Comparison of ENCODE assay signal across 8 cellular contexts in the genomic region with DNA sequence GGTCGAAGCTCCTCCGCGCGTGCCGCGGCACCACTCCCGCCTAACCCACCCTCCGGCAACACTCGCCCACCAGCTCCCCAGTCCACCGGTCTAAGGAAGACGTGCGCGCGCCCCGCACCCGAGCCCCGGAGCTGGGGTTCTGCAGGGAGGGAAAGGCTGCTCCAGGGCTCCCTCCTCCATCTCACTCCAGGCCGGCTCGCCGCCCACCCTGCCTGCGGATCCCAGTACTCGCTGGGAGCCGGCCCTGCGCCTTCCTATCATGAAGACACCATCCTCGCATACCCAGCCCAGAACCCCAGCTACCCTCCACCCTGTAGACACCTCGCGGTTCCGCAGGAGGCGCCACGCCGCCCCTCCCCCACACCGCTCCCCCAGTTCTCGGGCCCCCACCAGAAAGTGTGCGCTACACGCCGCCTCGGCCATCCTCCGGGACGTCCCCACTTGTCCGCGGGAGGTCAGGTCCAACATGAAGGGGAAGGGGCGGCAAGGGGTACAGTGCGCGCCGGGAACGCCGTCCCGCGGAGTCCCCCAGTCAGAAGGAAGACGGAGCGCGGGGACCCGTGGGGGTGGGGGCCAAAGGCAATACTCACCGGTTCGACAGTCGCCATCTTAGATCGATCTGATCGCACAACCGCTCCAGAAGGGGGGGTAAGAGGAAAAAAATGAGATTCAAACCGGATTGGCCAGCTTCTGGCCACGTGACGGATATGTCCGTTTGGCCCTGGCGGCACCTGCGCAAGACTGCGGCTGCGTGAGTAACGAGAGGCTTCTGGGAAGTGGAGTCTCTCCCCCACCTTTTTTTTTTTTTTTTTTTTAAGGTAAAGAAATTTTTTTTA. TPM values are rescaled to one million over a fixed set of nuclear protein-coding genes. Genes with fewer than 3 reads are reported as not detected.
DNase-seq lines count a peak whose midpoint lies in the region; ATAC-seq and TF ChIP-seq lines count a peak whose summit lies in the region.

A gene with protein sequence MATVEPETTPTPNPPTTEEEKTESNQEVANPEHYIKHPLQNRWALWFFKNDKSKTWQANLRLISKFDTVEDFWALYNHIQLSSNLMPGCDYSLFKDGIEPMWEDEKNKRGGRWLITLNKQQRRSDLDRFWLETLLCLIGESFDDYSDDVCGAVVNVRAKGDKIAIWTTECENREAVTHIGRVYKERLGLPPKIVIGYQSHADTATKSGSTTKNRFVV (minus strand): TSS at position 629 of the 836 bp plus-strand sequence. CDS start 21 bp downstream, at position 608.

- CTCF ChIA-PET in activated B cell treated with CpG ODN at 0.5 μM for 24 hours (lab: Charles Lee) = interaction anchor here (1.3 to 4.1 kb wide), 3 partner anchors 11 to 780 kb away, joined by 3 to 25 read pairs (median 6); a partner anchor contains a TSS

- POLR2A ChIA-PET in activated B cell treated with CpG ODN at 0.5 μM for 24 hours (lab: Charles Lee) = interaction anchor here (0.5 to 5.1 kb wide), 34 partner anchors 8 to 924 kb away, joined by 3 to 102 read pairs (median 7); a partner anchor contains a TSS

- WGBS in spleen, 5 donors = 0 to 2% (median 0%) methylated on average over 45 to 68 of the region's 68 CpGs

- peak within 1 kb of the TSS; percentile 96 for H3K4me3 Mint-ChIP-seq in activated B cell treated with CpG ODN at 0.5 μM for 24 hours

- H3K4me1 ChIP-seq in spleen = peaks cover 25 to 74% (median 56%) of the 10 kb centered on the region in 6 donors

- peak; percentile 12 for TF ChIP-seq CTCF in AG09309 (IDR thresholded peaks at IDR 0.05; ENCODE audit: control insufficient read depth, insufficient read depth, low read depth, low read length, missing control alignments)
- no peak for TF ChIP-seq CTCF in activated B cell treated with CpG ODN at 0.5 μM for 24 hours (IDR thresholded peaks at IDR 0.05)
- peak in 6 of 11 experiments; percentile 10 to 44 (median 24) for TF ChIP-seq CTCF in spleen (IDR thresholded peaks at IDR 0.05 in 8 of 11, conservative IDR thresholded peaks at IDR 0.05 in 3 of 11)

- peak; percentile 67 for ATAC-seq in HG03196 (IDR thresholded peaks at IDR 0.05; ENCODE audit: unreplicated experiment)
- peak; percentile 74 for ATAC-seq in activated B cell treated with CpG ODN at 0.5 μM for 24 hours (ENCODE audit: low read depth)

- TF ChIP-seq POLR2A in GM18951 (IDR thresholded peaks at IDR 0.05; ENCODE audit: extremely low read depth, insufficient read depth, insufficient read length) (peak; percentile 77), spleen (IDR thresholded peaks at IDR 0.05) (peak in 1 of 3 donors; percentile 9)

- peak within 1 kb of the TSS; percentile 95 for H3K27ac ChIP-seq in caudate nucleus (ENCODE audit: low read depth, low read length)
- peak within 1 kb of the TSS; percentile 85 to 97 (median 96) for H3K27ac ChIP-seq in spleen

- H3K4me3 ChIP-seq in AG09309 (ENCODE audit: control insufficient read depth, low read depth, low read length) (peak within 1 kb of the TSS; percentile 94), spleen (peak within 1 kb of the TSS; percentile 89 to 100 (median 96))

- H3K36me3 ChIP-seq in spleen = peaks cover 0 to 12% (median 6%) of the 10 kb centered on the region in 6 donors

- no peaks in the 10 kb centered on the region for H3K9me3 ChIP-seq in spleen

- no peaks in the 10 kb centered on the region for H3K27me3 Mint-ChIP-seq in activated B cell treated with CpG ODN at 0.5 μM for 24 hours

- intact Hi-C loops in activated B cell treated with CpG ODN at 0.5 μM for 24 hours (cut with micrococcal nuclease) (loop anchor here (1.0 to 5.0 kb wide), 12 partner anchors 22 to 1022 kb away; a partner anchor contains a TSS), spleen (cut with DNase I; ENCODE audit: low total_unique reads) (loop anchor here (10.0 kb wide), 2 partner anchors 274 to 464 kb away; a partner anchor contains a TSS)

- H3K27me3 ChIP-seq in spleen (replicated peaks in 1 of 7) = no peaks in the 10 kb centered on the region

- DNase-seq in AG09309 (ENCODE audit: low read depth) = peak; percentile 97
- peak; percentile 97 for DNase-seq in NCI-H345 (lab: John Stamatoyannopoulos, UW)
- peak; percentile 83 for DNase-seq in activated B cell treated with CpG ODN at 0.5 μM for 24 hours
- peak; percentile 52 to 97 (median 93) for DNase-seq in caudate nucleus (lab: John Stamatoyannopoulos, UW)
- DNase-seq in inferior parietal cortex (ENCODE audit: extremely low spot score) = peak; percentile 100
- peak; percentile 98 for DNase-seq in spleen

- H3K4me1 Mint-ChIP-seq in activated B cell treated with CpG ODN at 0.5 μM for 24 hours = peaks cover 59% of the 10 kb centered on the region

- H3K36me3 Mint-ChIP-seq in activated B cell treated with CpG ODN at 0.5 μM for 24 hours (ENCODE audit: low read depth) = peaks cover 32% of the 10 kb centered on the region

- H3K9me3 Mint-ChIP-seq in activated B cell treated with CpG ODN at 0.5 μM for 24 hours = no peaks in the 10 kb centered on the region

- peak within 1 kb of the TSS; percentile 98 for H3K27ac Mint-ChIP-seq in activated B cell treated with CpG ODN at 0.5 μM for 24 hours

- in situ Hi-C loops in GM18951 (cut with MboI; ENCODE audit: low sequenced_read_pairs, unreplicated experiment) = no loop called here

RNA-seq across cellular contexts. Expression of the gene that starts here (rescaled TPM):
- total RNA-seq in activated B cell treated with CpG ODN at 0.5 μM for 24 hours (87.3 and 90.5 TPM in 2 replicates), spleen (10 to 100 TPM; 59.5 to 86.5 (median 69.4) TPM)
- 10 to 100 TPM; 14.4 to 40.1 (median 22.3) TPM for polyA plus RNA-seq in spleen

Comparison
In these comparisons a context has a peak if more than half of its experiments do, and no peak if none do; other contexts are left out.
1. Peak in every context shown above with its lines: DNase-seq, ATAC-seq, H3K4me3 ChIP-seq and H3K27ac ChIP-seq.